12 cellular contexts compared by ENCODE assay signal in genomic region chr10:93475871-93476270, GRCh38. TPM values are rescaled to one million over a fixed set of nuclear protein-coding genes. Genes with fewer than 3 reads are reported as not detected.
DNase-seq lines count a peak whose midpoint lies in the region; ATAC-seq and TF ChIP-seq lines count a peak whose summit lies in the region.
"Had no signal": no experiment of that assay in that cellular context is flagged by ENCODE, and none has a peak within 500 bp of the region (broad histone marks: within the 10 kb centered on the region; RNA-seq: fewer than 3 reads in every experiment).

No MANE protein-coding gene starts in this region.

- no peak overlapping the region for H3K9ac ChIP-seq in rectal smooth muscle tissue (ENCODE audit: low read length)

- H3K9me3 Mint-ChIP-seq in stimulated activated memory B cell treated with anti-CD40 and anti-IgM and Interleukin-4, amounts not matched to agents 10 μg/mL and 1 μg/mL and 100 μg/mL, for 72 hours = no peaks in the 10 kb centered on the region

- H3K27me3 Mint-ChIP-seq in stimulated activated memory B cell treated with anti-CD40 and anti-IgM and Interleukin-4, amounts not matched to agents 10 μg/mL and 1 μg/mL and 100 μg/mL, for 72 hours = no peaks in the 10 kb centered on the region

- DNase-seq in Daoy (ENCODE audit: low read depth) (peak; percentile 88), Panc1 (ENCODE audit: low read depth, low spot score) (peak; percentile 90), COLO668 (lab: John Stamatoyannopoulos, UW; ENCODE audit: unreplicated experiment) (no peak), ureter (ENCODE audit: low spot score) (no peak)
- DNase-seq: activated T-cell treated with anti-CD3 and anti-CD28 coated beads for 4 hours, NCI-H2107, T-helper 17 cell had no signal

- no peak overlapping the region for H3K4me3 Mint-ChIP-seq in stimulated activated memory B cell treated with anti-CD40 and anti-IgM and Interleukin-4, amounts not matched to agents 10 μg/mL and 1 μg/mL and 100 μg/mL, for 72 hours
- H3K4me3 Mint-ChIP-seq: T-helper 17 cell had no signal

- no peak overlapping the region for H3K27ac Mint-ChIP-seq in stimulated activated memory B cell treated with anti-CD40 and anti-IgM and Interleukin-4, amounts not matched to agents 10 μg/mL and 1 μg/mL and 100 μg/mL, for 72 hours
- H3K27ac Mint-ChIP-seq: T-helper 17 cell had no signal

- CTCF ChIA-PET in Panc1 (lab: Charles Lee) = interaction anchor here (0.6 kb wide), 3 partner anchors 15 to 154 kb away, joined by 3 to 10 read pairs (median 7); no protein-coding TSS in a partner anchor

- peak; percentile 81 for ATAC-seq in Panc1
- peak; percentile 20 for ATAC-seq in esophagus mucosa
- ATAC-seq in GM18873 (IDR thresholded peaks at IDR 0.05; ENCODE audit: low FRiP score, unreplicated experiment) = no peak
- ATAC-seq in stimulated activated memory B cell treated with anti-CD40 and anti-IgM and Interleukin-4, amounts not matched to agents 10 μg/mL and 1 μg/mL and 100 μg/mL, for 72 hours = no peak
- ATAC-seq: T-helper 17 cell had no signal

- H3K36me3 Mint-ChIP-seq in stimulated activated memory B cell treated with anti-CD40 and anti-IgM and Interleukin-4, amounts not matched to agents 10 μg/mL and 1 μg/mL and 100 μg/mL, for 72 hours = no peaks in the 10 kb centered on the region

- H3K9me3 ChIP-seq in Panc1 (ENCODE audit: control insufficient read depth, insufficient read depth, low read depth, low read length) = peaks cover under 1% of the 10 kb centered on the region; the same call in 1 of the 2 replicates
- H3K9me3 ChIP-seq: prostate gland had no signal

- no peak for TF ChIP-seq CTCF in Panc1 (IDR thresholded peaks at IDR 0.05)

- H3K4me1 Mint-ChIP-seq in stimulated activated memory B cell treated with anti-CD40 and anti-IgM and Interleukin-4, amounts not matched to agents 10 μg/mL and 1 μg/mL and 100 μg/mL, for 72 hours = no peaks in the 10 kb centered on the region
- H3K4me1 Mint-ChIP-seq: T-helper 17 cell had no signal

- no TSS peak for BruUV-seq in Panc1 (replicated peaks; lab: Mats Ljungman, UMichigan)

- in situ Hi-C loops in Panc1 (cut with HindIII; ENCODE audit: low pct_unique_long_range_greater_than_20kb, low sequenced_read_pairs) = no loop called here

- H3K4me3 ChIP-seq in Panc1 (ENCODE audit: low read depth in 2 of 2, low read length in 2 of 2) (peak overlapping the region in 1 of 2 experiments; percentile 12; a peak in 2 of 4 replicates), rectal smooth muscle tissue (ENCODE audit: low read length) (peak overlapping the region; percentile 36)
- H3K4me3 ChIP-seq: prostate gland had no signal

- peaks cover 79% of the 10 kb centered on the region for H3K4me1 ChIP-seq in Panc1 (ENCODE audit: control insufficient read depth, insufficient read depth, low read length)
- H3K4me1 ChIP-seq in rectal smooth muscle tissue (ENCODE audit: control insufficient read depth, insufficient read depth, low read length) = peaks cover 19% of the 10 kb centered on the region

- peak overlapping the region; percentile 100 for H3K27ac ChIP-seq in Panc1 (ENCODE audit: low read length)
- H3K27ac ChIP-seq in rectal smooth muscle tissue (ENCODE audit: low read depth, low read length) = peak overlapping the region; percentile 45
- H3K27ac ChIP-seq: prostate gland had no signal

- H3K36me3 ChIP-seq in Panc1 (ENCODE audit: control insufficient read depth, insufficient read depth, low read length) (no peaks in the 10 kb centered on the region; the same call in 1 of the 2 replicates), rectal smooth muscle tissue (ENCODE audit: control insufficient read depth, insufficient read depth, low read length) (no peaks in the 10 kb centered on the region)
- H3K36me3 ChIP-seq: prostate gland had no signal

- POLR2A ChIA-PET in Panc1 (lab: Charles Lee) = interaction anchor here (0.6 to 1.1 kb wide), 8 partner anchors 9 to 85 kb away, joined by 3 to 16 read pairs (median 4); no protein-coding TSS in a partner anchor

- intact Hi-C loops in Panc1 (cut with micrococcal nuclease; ENCODE audit: unreplicated experiment) = no loop called here

- H3K27me3 ChIP-seq in Panc1 (ENCODE audit: control insufficient read depth, insufficient read depth, low read length) (no peaks in the 10 kb centered on the region), rectal smooth muscle tissue (ENCODE audit: control insufficient read depth, insufficient read depth, low read length) (no peaks in the 10 kb centered on the region)

RNA-seq across cellular contexts. Expression of gene MYOF, which starts 6.3 kb away (rescaled TPM):
- 124 and 132 TPM in 2 replicates for total RNA-seq in Daoy (2014; rRNA removed; shearing (Covaris generic))
- total RNA-seq in Panc1 (2021; ENCODE audit: unreplicated experiment) (376 TPM), esophagus mucosa (134 TPM), ureter (339 TPM)
- 187 TPM for polyA plus RNA-seq in Panc1 (2012; ENCODE audit: insufficient read length)

RNA-seq across cellular contexts. Expression of gene CEP55, which starts 20.5 kb away (rescaled TPM):
- 98.9 and 128 TPM in 2 replicates for total RNA-seq in Daoy (2014; rRNA removed; shearing (Covaris generic))
- total RNA-seq in Panc1 (2021; ENCODE audit: unreplicated experiment) = 96.4 TPM
- 29.0 TPM for polyA plus RNA-seq in Panc1 (2012; ENCODE audit: insufficient read length)
- 17.8 TPM for total RNA-seq in esophagus mucosa
- 0.89 TPM for total RNA-seq in ureter

Comparison
In these comparisons a context has a peak if more than half of its experiments do, and no peak if none do; other contexts are left out.
1. DNase-seq: peak in Daoy (single experiment) and Panc1 (single experiment); none in COLO668 (single experiment) and ureter (single experiment).
2. ATAC-seq: peak in Panc1 (single experiment) and esophagus mucosa (single experiment); none in GM18873 (single experiment) and stimulated activated memory B cell treated with anti-CD40 and anti-IgM and Interleukin-4, amounts not matched to agents 10 μg/mL and 1 μg/mL and 100 μg/mL, for 72 hours (single experiment).